Comparison of ENCODE assay signal across 8 cellular contexts in the genomic region with DNA sequence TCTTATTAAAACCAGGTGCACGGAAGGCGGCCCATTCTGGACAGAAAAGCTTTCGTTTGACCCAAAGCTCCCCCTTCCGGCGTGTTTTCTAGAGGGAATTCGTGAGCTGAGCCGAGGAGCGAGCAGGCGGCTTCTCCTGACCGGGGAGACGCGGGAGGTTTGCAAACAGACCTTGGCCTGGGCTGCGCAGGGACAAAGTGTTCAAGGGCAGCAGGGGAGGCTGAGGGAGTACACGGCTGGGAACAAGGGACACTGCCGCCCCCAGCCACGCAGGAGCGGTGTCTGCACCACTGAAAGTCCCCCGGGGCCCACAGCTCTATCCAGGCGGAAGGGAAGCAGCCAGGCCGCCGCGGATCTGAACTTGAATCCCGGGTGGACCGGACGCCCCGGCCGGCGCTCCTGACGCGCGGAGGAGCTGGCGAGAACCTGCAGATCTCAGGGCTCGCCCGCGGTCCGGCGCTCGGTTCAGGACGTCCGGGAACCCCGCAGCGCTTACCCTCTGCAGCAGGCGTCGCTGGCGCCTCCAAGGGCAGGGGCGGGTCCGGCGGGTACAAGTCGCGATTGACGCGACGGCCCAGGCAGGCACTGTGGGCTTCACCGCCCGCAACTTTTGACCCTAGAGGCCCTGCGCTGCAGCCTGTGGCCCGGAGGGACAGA.
A peak's percentile ranks its signal among the peaks of the same experiment; 100 is the strongest.
DNase-seq lines count a peak whose midpoint lies in the region; ATAC-seq and TF ChIP-seq lines count a peak whose summit lies in the region.

No MANE protein-coding gene starts in this region.

- ATAC-seq in right cardiac atrium (peak; percentile 85 to 87), GM21360 (IDR thresholded peaks at IDR 0.05; ENCODE audit: unreplicated experiment) (no peak), GM21825 (IDR thresholded peaks at IDR 0.05; ENCODE audit: unreplicated experiment) (no peak)

- WGBS in right cardiac atrium, result 19% methylated on average over 57 of the region's 57 CpGs

- no peaks in the 10 kb centered on the region for H3K36me3 Mint-ChIP-seq in progenitor cell of endocrine pancreas (ENCODE audit: insufficient read depth)

- peak overlapping the region; percentile 68 for H3K4me3 Mint-ChIP-seq in progenitor cell of endocrine pancreas (ENCODE audit: low read depth)

- H3K4me1 Mint-ChIP-seq in progenitor cell of endocrine pancreas (ENCODE audit: low read depth), result peaks cover 5% of the 10 kb centered on the region

- H3K27me3 Mint-ChIP-seq in progenitor cell of endocrine pancreas, result peaks cover 43% of the 10 kb centered on the region

- peak; percentile 35 for TF ChIP-seq CTCF in progenitor cell of endocrine pancreas (IDR thresholded peaks at IDR 0.05; ENCODE audit: unreplicated experiment)

- H3K9me3 Mint-ChIP-seq in progenitor cell of endocrine pancreas (ENCODE audit: low read depth), result peaks cover 4% of the 10 kb centered on the region

- peak overlapping the region; percentile 44 for H3K4me3 ChIP-seq in right cardiac atrium (ENCODE audit: low read length)

- no peaks in the 10 kb centered on the region for H3K4me1 ChIP-seq in right cardiac atrium (ENCODE audit: control insufficient read depth, insufficient read depth, low read length)

- H3K9me3 ChIP-seq in right cardiac atrium (ENCODE audit: control insufficient read depth, low read length), result no peaks in the 10 kb centered on the region

- H3K27ac Mint-ChIP-seq in progenitor cell of endocrine pancreas, result peak overlapping the region; percentile 90

- intact Hi-C loops in right cardiac atrium (cut with DNase I), result no loop called here

- DNase-seq in DMS53 treated with DMSO at 0.1 percent for 48 hours (lab: John Stamatoyannopoulos, UW; ENCODE audit: unreplicated experiment) (peak; percentile 5), NOMO-1 (lab: John Stamatoyannopoulos, UW; ENCODE audit: unreplicated experiment in 2 of 2) (peak; percentile 45 to 57), amygdala (lab: John Stamatoyannopoulos, UW) (peak in 36 of 56 donors; percentile 3 to 64 (median 22)), right cardiac atrium (peak; percentile 55 to 88 (median 80)), progenitor cell of endocrine pancreas (ENCODE audit: low spot score, unreplicated experiment) (peak; percentile 50), NCI-H1092 treated with DMSO at 0.1 percent for 48 hours (lab: John Stamatoyannopoulos, UW) (no peak)

- H3K27ac ChIP-seq in right cardiac atrium (ENCODE audit: low read length), result peak overlapping the region; percentile 13

- H3K27me3 ChIP-seq in right cardiac atrium (ENCODE audit: control insufficient read depth, insufficient read depth), result no peaks in the 10 kb centered on the region

Comparison
In these comparisons a context has a peak if more than half of its experiments do, and no peak if none do; other contexts are left out.
1. ATAC-seq: peak in right cardiac atrium (2 of 2); none in GM21360 (single experiment) and GM21825 (single experiment).